ENCODE assay signal across 7 cellular contexts in the genomic region with DNA sequence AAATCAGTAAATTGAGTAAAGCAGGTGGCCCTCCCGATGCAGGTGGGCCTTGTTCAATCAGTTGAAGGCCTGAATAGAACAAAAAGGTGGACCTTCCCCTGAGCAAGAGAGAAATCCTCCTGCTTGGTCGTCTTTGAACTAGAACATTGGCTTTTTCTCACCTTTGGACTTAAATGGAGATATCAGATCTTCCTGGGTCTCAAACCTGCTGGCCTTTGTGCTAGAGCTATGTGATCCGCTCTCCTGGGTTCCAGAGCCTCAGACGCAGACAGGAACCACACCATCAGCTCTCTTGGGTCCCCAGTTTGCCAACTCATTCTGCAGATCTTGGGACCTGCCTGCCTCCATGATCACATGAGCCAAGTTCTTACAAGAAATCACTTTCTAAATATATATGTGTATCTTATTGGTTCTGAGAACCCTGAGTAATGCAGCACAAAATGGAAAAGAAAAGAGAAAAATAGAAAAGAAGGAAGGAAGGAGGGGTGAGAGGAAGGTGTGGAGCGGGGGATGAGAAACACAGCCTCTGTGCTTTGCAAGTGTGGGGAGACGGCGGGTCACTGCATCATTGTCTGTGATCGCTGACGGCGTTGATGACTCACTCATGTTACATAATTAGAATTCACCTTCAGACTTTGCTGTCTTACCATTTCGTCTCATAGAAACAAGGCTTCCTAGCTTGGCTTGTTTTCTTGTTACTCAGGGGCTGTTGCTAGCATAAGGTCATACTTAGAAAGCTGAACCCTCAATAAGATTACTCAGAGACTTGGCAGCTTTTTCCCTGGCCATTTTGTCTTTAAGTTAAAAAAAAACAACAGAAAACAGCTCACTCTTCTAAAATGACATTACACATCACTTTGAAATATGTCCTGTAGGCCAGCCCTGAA.
A peak's percentile ranks its signal among the peaks of the same experiment; 100 is the strongest.
DNase-seq lines count a peak whose midpoint lies in the region; ATAC-seq and TF ChIP-seq lines count a peak whose summit lies in the region.

No MANE protein-coding gene starts in this region.

- DNase-seq in activated B cell treated with CpG ODN at 0.5 μM for 24 hours (no peak), chondrocyte (ENCODE audit: low spot score) (no peak), mesothelial cell of epicardium (ENCODE audit: low spot score in 2 of 2, unreplicated experiment in 2 of 2) (no peak)
- peak; percentile 56 for DNase-seq in stimulated activated CD8-positive, alpha-beta memory T cell treated with anti-CD3 and anti-CD28 coated beads, Interleukin-12 subunit alpha, Interleukin-12 subunit beta, amount 100 ng/mL, for 4 hours (ENCODE audit: low read depth)

- TF ChIP-seq CTCF in activated B cell treated with CpG ODN at 0.5 μM for 24 hours (IDR thresholded peaks at IDR 0.05) (no peak), chondrocyte (IDR thresholded peaks at IDR 0.05) (no peak), mesothelial cell of epicardium (IDR thresholded peaks at IDR 0.05; ENCODE audit: unreplicated experiment) (no peak)

- H3K36me3 Mint-ChIP-seq in activated B cell treated with CpG ODN at 0.5 μM for 24 hours (ENCODE audit: low read depth) (peaks cover 62% of the 10 kb centered on the region), chondrocyte (ENCODE audit: low read depth) (no peaks in the 10 kb centered on the region), mesothelial cell of epicardium (no peaks in the 10 kb centered on the region)

- ATAC-seq in GM19035 (IDR thresholded peaks at IDR 0.05; ENCODE audit: unreplicated experiment) = peak; percentile 87
- ATAC-seq in HG03460 (IDR thresholded peaks at IDR 0.05; ENCODE audit: unreplicated experiment) = peak; percentile 58
- ATAC-seq in activated B cell treated with CpG ODN at 0.5 μM for 24 hours (ENCODE audit: low read depth) = peak; percentile 89
- no peak for ATAC-seq in HG02840 (IDR thresholded peaks at IDR 0.05; ENCODE audit: low FRiP score, unreplicated experiment)

- H3K27ac Mint-ChIP-seq in activated B cell treated with CpG ODN at 0.5 μM for 24 hours = peak overlapping the region; percentile 76
- H3K27ac Mint-ChIP-seq in chondrocyte (ENCODE audit: unreplicated experiment) = peak overlapping the region; percentile 97
- H3K27ac Mint-ChIP-seq in mesothelial cell of epicardium = peak overlapping the region; percentile 25

- H3K4me3 Mint-ChIP-seq in activated B cell treated with CpG ODN at 0.5 μM for 24 hours (peak overlapping the region; percentile 12), chondrocyte (ENCODE audit: unreplicated experiment) (peak overlapping the region; percentile 14), mesothelial cell of epicardium (no peak overlapping the region)

- H3K27me3 Mint-ChIP-seq in activated B cell treated with CpG ODN at 0.5 μM for 24 hours = no peaks in the 10 kb centered on the region
- no peaks in the 10 kb centered on the region for H3K27me3 Mint-ChIP-seq in chondrocyte (ENCODE audit: low read depth)
- H3K27me3 Mint-ChIP-seq in mesothelial cell of epicardium (ENCODE audit: low read depth) = no peaks in the 10 kb centered on the region

- intact Hi-C loops in activated B cell treated with CpG ODN at 0.5 μM for 24 hours (cut with micrococcal nuclease) = loop anchor here (1.0 to 2.0 kb wide), 3 partner anchors 15 to 174 kb away; no protein-coding TSS in a partner anchor

- CTCF ChIA-PET in activated B cell treated with CpG ODN at 0.5 μM for 24 hours (lab: Charles Lee) = interaction anchor here (1.6 kb wide), 1 partner anchor 177 kb away, joined by 8 read pairs; no protein-coding TSS in a partner anchor

- POLR2A ChIA-PET in activated B cell treated with CpG ODN at 0.5 μM for 24 hours (lab: Charles Lee) = interaction anchor here (0.8 to 1.7 kb wide), 3 partner anchors 27 to 110 kb away, joined by 3 to 8 read pairs (median 8); no protein-coding TSS in a partner anchor

- no peaks in the 10 kb centered on the region for H3K9me3 Mint-ChIP-seq in activated B cell treated with CpG ODN at 0.5 μM for 24 hours
- H3K9me3 Mint-ChIP-seq in chondrocyte (ENCODE audit: low read depth) = peaks cover under 1% of the 10 kb centered on the region
- H3K9me3 Mint-ChIP-seq in mesothelial cell of epicardium = peaks cover 2% of the 10 kb centered on the region

- H3K4me1 Mint-ChIP-seq in activated B cell treated with CpG ODN at 0.5 μM for 24 hours = peaks cover 24% of the 10 kb centered on the region
- peaks cover 43% of the 10 kb centered on the region for H3K4me1 Mint-ChIP-seq in chondrocyte (ENCODE audit: low read depth)
- peaks cover 17% of the 10 kb centered on the region for H3K4me1 Mint-ChIP-seq in mesothelial cell of epicardium

Comparison
In these comparisons a context has a peak if more than half of its experiments do, and no peak if none do; other contexts are left out.
1. H3K27ac Mint-ChIP-seq: peak in every context shown above with its lines; median percentile 97 in chondrocyte; 76 in activated B cell treated with CpG ODN at 0.5 μM for 24 hours; 25 in mesothelial cell of epicardium.